ENCODE assay signal across 20 cellular contexts in the genomic region with DNA sequence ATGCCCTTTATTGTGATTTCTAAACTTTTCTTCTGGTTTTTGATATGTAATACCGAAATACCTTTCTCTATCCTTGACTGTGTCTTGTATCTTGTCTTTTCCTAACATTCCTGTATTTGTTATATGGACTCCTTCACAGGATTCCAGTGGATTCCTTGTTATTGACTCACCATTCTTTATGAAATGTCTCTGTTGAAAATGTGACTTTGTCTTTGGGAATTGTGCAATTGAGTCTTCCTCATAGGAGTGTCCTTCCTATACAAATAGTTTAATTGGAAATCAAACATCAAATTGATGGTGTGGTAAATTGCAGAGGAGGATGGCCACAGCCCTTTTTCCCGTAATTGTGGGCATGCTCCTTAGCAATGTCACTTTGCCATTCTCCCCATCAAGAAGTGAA.
"Had no signal": no experiment of that assay in that cellular context is flagged by ENCODE, and none has a peak within 500 bp of the region (broad histone marks: within the 10 kb centered on the region; RNA-seq: fewer than 3 reads in every experiment).

No MANE protein-coding gene starts in this region.

- H3K27me3 ChIP-seq: colonic mucosa, hepatocyte, left lung, neutrophil, tibial artery, vagina had no signal

- DNase-seq: activated B cell treated with CpG ODN at 0.5 μM for 24 hours; activated CD4-positive, alpha-beta T cell treated with anti-CD3 and anti-CD28 coated beads for 48 hours; activated CD8-positive, alpha-beta T cell treated with anti-CD3 and anti-CD28 coated beads for 36 hours; activated effector memory CD4-positive, alpha-beta T cell treated with Interleukin-2 at 50 U/mL for 16 hours; activated naive CD4-positive, alpha-beta T cell treated with anti-CD3 and anti-CD28 coated beads, Interleukin-2, amount 50 U/mL, for 16 hours; activated T-cell treated with anti-CD3 and anti-CD28 coated beads, Interleukin-2, amount 50 U/mL, for 4 hours; central memory CD4-positive, alpha-beta T cell; colonic mucosa; islet precursor cell; left lung; natural killer cell; retina; stimulated activated CD4-positive, alpha-beta T cell treated with anti-CD3 and anti-CD28 coated beads, Interleukin-4, amount 100 ng/mL, for 1 hour; stimulated activated naive CD4-positive, alpha-beta T cell; tibial artery had no signal

- H3K36me3 ChIP-seq: colonic mucosa, left lung, neutrophil, tibial artery, vagina had no signal

- ATAC-seq: activated CD8-positive, alpha-beta T cell treated with anti-CD3 and anti-CD28 coated beads for 36 hours; activated T-cell treated with anti-CD3 and anti-CD28 coated beads, Interleukin-2, amount 50 U/mL, for 4 hours; left lung; natural killer cell had no signal

- FAIRE-seq: endothelial cell of umbilical vein, TTC549 had no signal

- H3K27ac ChIP-seq: colonic mucosa, hepatocyte, left lung, neutrophil, tibial artery, vagina had no signal

- H3K9me3 ChIP-seq: colonic mucosa, left lung, neutrophil, tibial artery, vagina had no signal

- H3K4me3 ChIP-seq: colonic mucosa, hepatocyte, left lung, tibial artery, vagina had no signal

- H3K4me2 ChIP-seq: hepatocyte had no signal

- H3K4me1 ChIP-seq: colonic mucosa, left lung, tibial artery, vagina had no signal

- H2AFZ ChIP-seq: hepatocyte had no signal
